ENCODE assay signal across 8 cellular contexts in the genomic region with DNA sequence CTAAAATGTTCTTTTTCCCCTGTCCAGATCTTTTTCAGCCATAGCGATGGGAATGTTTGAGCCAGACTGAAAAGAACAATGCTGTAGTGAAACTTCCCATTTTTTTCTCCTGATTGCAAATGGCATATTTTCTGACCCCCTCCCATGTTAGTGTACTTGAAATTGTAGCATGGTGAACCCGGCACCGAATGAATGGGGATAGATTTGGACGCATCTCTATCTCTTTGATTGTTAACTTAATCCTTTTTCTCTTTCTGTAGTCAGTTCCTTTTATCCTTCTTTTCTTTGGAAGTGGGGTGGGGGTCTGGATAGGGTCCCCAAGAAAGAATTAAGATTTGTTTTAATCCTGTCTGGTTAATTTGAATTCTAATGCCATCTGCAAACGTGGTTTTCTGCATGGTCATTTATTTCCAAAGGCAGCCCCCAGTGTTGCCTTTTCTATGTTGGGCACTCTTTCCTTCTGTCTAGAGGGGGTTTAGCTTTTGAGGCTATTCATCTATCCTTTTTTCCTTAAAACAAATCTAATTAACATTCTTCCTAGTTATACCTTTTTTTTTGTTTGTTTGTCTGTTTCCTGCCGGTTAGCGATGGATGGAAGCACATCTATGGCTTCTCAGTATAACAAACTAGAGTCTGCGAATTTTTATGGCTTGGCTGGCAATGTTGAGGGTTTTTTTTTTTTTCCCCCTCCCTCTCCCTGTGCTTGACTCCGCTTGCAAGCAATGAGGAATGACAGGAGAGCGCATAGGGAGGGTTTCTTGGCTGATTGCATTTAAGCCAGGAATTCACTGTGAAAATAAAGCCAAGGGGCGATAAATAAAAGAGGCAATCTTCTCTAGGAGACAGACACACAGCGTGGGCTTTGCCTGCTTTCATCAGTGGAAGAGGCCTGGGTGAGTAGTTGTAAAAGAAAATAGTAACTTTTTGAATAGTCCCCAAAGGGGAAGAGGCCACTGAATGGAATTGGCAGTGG. TPM values are rescaled to one million over a fixed set of nuclear protein-coding genes. Genes with fewer than 3 reads are reported as not detected.
DNase-seq lines count a peak whose midpoint lies in the region; ATAC-seq and TF ChIP-seq lines count a peak whose summit lies in the region.

No MANE protein-coding gene starts in this region.

- no peak for ATAC-seq in GM21526 (IDR thresholded peaks at IDR 0.05; ENCODE audit: low FRiP score, unreplicated experiment)

- peak overlapping the region; percentile 58 for H3K4me2 ChIP-seq in KMS-11

- DNase-seq in Ammon's horn (ENCODE audit: low spot score) (peak; percentile 30), cerebellum (ENCODE audit: low spot score) (peak; percentile 18), NCI-H2081 (lab: John Stamatoyannopoulos, UW) (no peak), DMS53 treated with DMSO at 0.1 percent for 48 hours (lab: John Stamatoyannopoulos, UW; ENCODE audit: unreplicated experiment) (no peak), NCI-H1436 (lab: John Stamatoyannopoulos, UW) (no peak)

- no peaks in the 10 kb centered on the region for H3K9me3 ChIP-seq in mononuclear cell (ENCODE audit: low read depth, low read length)

- no peak for TF ChIP-seq CTCF in KMS-11 (conservative IDR thresholded peaks at IDR 0.05; ENCODE audit: low read depth, low read length)

- H3K4me1 ChIP-seq in KMS-11 (ENCODE audit: low read depth, poor library complexity, severe bottlenecking) (peaks cover 22% of the 10 kb centered on the region), mononuclear cell (ENCODE audit: insufficient read depth, low read length) (peaks cover 32% of the 10 kb centered on the region)

- H3K4me3 ChIP-seq in KMS-11 (IDR thresholded peaks at IDR 0.05; ENCODE audit: insufficient read depth, low read depth, low read length) (no peak overlapping the region), mononuclear cell (ENCODE audit: low read length) (peak overlapping the region; percentile 79)

- H4K20me1 ChIP-seq in KMS-11 (ENCODE audit: insufficient read depth), result peaks cover 17% of the 10 kb centered on the region

- H3K36me3 ChIP-seq in KMS-11 (ENCODE audit: insufficient read depth), result no peaks in the 10 kb centered on the region

- no peak overlapping the region for H3K27ac ChIP-seq in KMS-11

- H3K27me3 ChIP-seq in KMS-11 (ENCODE audit: insufficient read depth, low read depth) (peaks cover 4% of the 10 kb centered on the region; the same call in 1 of the 2 replicates), mononuclear cell (ENCODE audit: insufficient read depth, low read length) (no peaks in the 10 kb centered on the region)

- peak overlapping the region; percentile 55; the same call in 1 of the 2 replicates for H3K9ac ChIP-seq in KMS-11

- peaks cover 62% of the 10 kb centered on the region for H3K79me2 ChIP-seq in KMS-11 (ENCODE audit: insufficient read depth, low read depth)

- peak overlapping the region; percentile 38; the same call in 1 of the 2 replicates for H2AFZ ChIP-seq in KMS-11 (ENCODE audit: low read depth)

RNA-seq across cellular contexts. Expression of gene ZSWIM6, which starts 2.5 kb away (rescaled TPM):
- 29.8 TPM for total RNA-seq in cerebellum
- total RNA-seq in mononuclear cell, result 4.9 TPM

Comparison
In these comparisons a context has a peak if more than half of its experiments do, and no peak if none do; other contexts are left out.
1. DNase-seq: peak in Ammon's horn (single experiment) and cerebellum (single experiment); none in NCI-H2081 (0 of 2), DMS53 treated with DMSO at 0.1 percent for 48 hours (single experiment) and NCI-H1436 (single experiment).